23 cellular contexts compared by ENCODE assay signal in genomic region chr6:4451718-4452117, GRCh38.
DNase-seq lines count a peak whose midpoint lies in the region; ATAC-seq and TF ChIP-seq lines count a peak whose summit lies in the region.
"Had no signal": no experiment of that assay in that cellular context is flagged by ENCODE, and none has a peak within 500 bp of the region (broad histone marks: within the 10 kb centered on the region; RNA-seq: fewer than 3 reads in every experiment).

No MANE protein-coding gene starts in this region.

- no peak overlapping the region for H2AFZ ChIP-seq in SK-N-SH (ENCODE audit: low read depth)
- H2AFZ ChIP-seq in trophoblast cell (ENCODE audit: insufficient read depth, low read length, poor library complexity) = no peak overlapping the region

- no peak overlapping the region for H4K12ac ChIP-seq in trophoblast cell (ENCODE audit: low read depth, low read length)

- no peaks in the 10 kb centered on the region for H3F3A ChIP-seq in SK-N-SH (replicated peaks; ENCODE audit: insufficient read depth)

- no peak overlapping the region for H2BK12ac ChIP-seq in trophoblast cell (ENCODE audit: low read length)

- WGBS in SK-N-SH (ENCODE audit: low lambda C conversion rate) = 18% methylated on average over 1 of the region's 1 CpG
- 100% methylated on average over 1 of the region's 1 CpG for WGBS in endodermal cell (ENCODE audit: insufficient coverage in 1 of 2, insufficient read length in 1 of 2), 2 experiments
- WGBS in trophoblast cell (ENCODE audit: extremely low coverage, insufficient coverage, insufficient read length) = no CpG with 5 or more reads among the region's 1 CpG

- no peak for TF ChIP-seq RAD21 in SK-N-SH (IDR thresholded peaks at IDR 0.05; ENCODE audit: low read length)

- no peak for TF ChIP-seq EP300 in SK-N-SH (IDR thresholded peaks at IDR 0.05; ENCODE audit: borderline replicate concordance in 1 of 2, low read depth in 1 of 2, low read length in 1 of 2)

- POLR2A ChIA-PET in SK-N-SH (lab: Yijun Ruan, JAX) = no interaction called here

- H3K27ac ChIP-seq in SK-N-SH (ENCODE audit: low read depth in 2 of 2, low read length in 1 of 2) (no peak overlapping the region), endodermal cell (ENCODE audit: low read depth, low read length) (no peak overlapping the region), trophoblast cell (ENCODE audit: low read depth, low read length) (no peak overlapping the region)
- H3K27ac ChIP-seq: 22Rv1; A549; BLaER1 treated with 17β-estradiol and CSF1 and Interleukin-3, amounts not matched to agents 10 nM and 100 nM; C4-2B had no signal

- H3K18ac ChIP-seq in trophoblast cell (ENCODE audit: low read length) = no peak overlapping the region

- H3K9ac ChIP-seq in SK-N-SH (no peak overlapping the region), endodermal cell (ENCODE audit: extremely low read depth, low read length, poor library complexity, severe bottlenecking) (no peak overlapping the region), trophoblast cell (ENCODE audit: low read length) (no peak overlapping the region)
- H3K9ac ChIP-seq: BLaER1 treated with 17β-estradiol and CSF1 and Interleukin-3, amounts not matched to agents 10 nM and 100 nM had no signal

- H3K9me2 ChIP-seq in SK-N-SH = no peaks in the 10 kb centered on the region

- ATAC-seq in SK-N-SH treated with all-trans-retinoic acid at 6 μM for 48 hours = no peak
- ATAC-seq: A549; CD8-positive, alpha-beta T cell; GM12878 had no signal

- no peaks in the 10 kb centered on the region for H3K36me3 Mint-ChIP-seq in endodermal cell (ENCODE audit: low read depth)
- H3K36me3 Mint-ChIP-seq: CD8-positive, alpha-beta T cell had no signal

- H3K4me1 ChIP-seq in SK-N-SH (ENCODE audit: control insufficient read depth in 1 of 2, insufficient read depth in 2 of 2, low read depth in 1 of 2, low read length in 1 of 2) (no peaks in the 10 kb centered on the region), endodermal cell (ENCODE audit: control insufficient read depth, insufficient read depth, low read length) (no peaks in the 10 kb centered on the region), trophoblast cell (ENCODE audit: control insufficient read depth in 1 of 2, insufficient read depth in 2 of 2, low read length in 2 of 2) (no peaks in the 10 kb centered on the region)
- H3K4me1 ChIP-seq: A549 had no signal

- DNase-seq in SK-N-SH = no peak
- no peak for DNase-seq in endodermal cell
- DNase-seq in trophoblast cell = no peak
- no peak for DNase-seq in COLO829 (ENCODE audit: low spot score)
- DNase-seq in NCI-H2029 treated with DMSO at 0.1 percent for 48 hours (lab: John Stamatoyannopoulos, UW) = no peak
- DNase-seq: AML-193; CD4-positive, alpha-beta T cell; CD8-positive, alpha-beta T cell; COR-L47; DMS 273 treated with DMSO at 0.1 percent for 48 hours; DMS153; DMS53; DMS79; DND-41; EL; GDM1 had no signal

- H2BK120ac ChIP-seq in trophoblast cell (ENCODE audit: insufficient read depth, low read length, poor library complexity) = peak overlapping the region; percentile 72

- TF ChIP-seq CTCF in SK-N-SH (IDR thresholded peaks at IDR 0.05) = no peak
- TF ChIP-seq CTCF in endodermal cell (conservative IDR thresholded peaks at IDR 0.05) = no peak

- no peaks in the 10 kb centered on the region for H3K4me1 Mint-ChIP-seq in endodermal cell

- H2AK5ac ChIP-seq in trophoblast cell (ENCODE audit: low read length) = no peak overlapping the region

- H3K36me3 ChIP-seq in SK-N-SH (replicated peaks in 1 of 2; ENCODE audit: control insufficient read depth in 1 of 2, insufficient read depth in 2 of 2, low read length in 1 of 2) (no peaks in the 10 kb centered on the region), endodermal cell (ENCODE audit: control insufficient read depth, insufficient read depth, low read length) (no peaks in the 10 kb centered on the region), trophoblast cell (ENCODE audit: control insufficient read depth in 1 of 2, insufficient read depth in 2 of 2, low read length in 2 of 2) (no peaks in the 10 kb centered on the region)
- H3K36me3 ChIP-seq: BLaER1 treated with 17β-estradiol and CSF1 and Interleukin-3, amounts not matched to agents 10 nM and 100 nM had no signal

- no peak overlapping the region for H3K4me3 ChIP-seq in SK-N-SH (ENCODE audit: low read depth in 2 of 2, low read length in 1 of 2)
- peak overlapping the region; percentile 19 for H3K4me3 ChIP-seq in endodermal cell (ENCODE audit: low read length)
- no peak overlapping the region for H3K4me3 ChIP-seq in trophoblast cell (ENCODE audit: low read depth, low read length)
- H3K4me3 ChIP-seq: A549; BLaER1 treated with 17β-estradiol and CSF1 and Interleukin-3, amounts not matched to agents 10 nM and 100 nM; GM12878 had no signal

- no peak overlapping the region for H3K14ac ChIP-seq in trophoblast cell (ENCODE audit: low read length)

- H3K27me3 Mint-ChIP-seq in endodermal cell (ENCODE audit: insufficient read depth) = peaks cover 2% of the 10 kb centered on the region

- H2BK5ac ChIP-seq in trophoblast cell (ENCODE audit: low read depth, low read length, poor library complexity) = no peak overlapping the region

- H3K4me2 ChIP-seq in SK-N-SH = no peak overlapping the region
- no peak overlapping the region for H3K4me2 ChIP-seq in trophoblast cell (ENCODE audit: low read length)
- H3K4me2 ChIP-seq: A549; BLaER1 treated with 17β-estradiol and CSF1 and Interleukin-3, amounts not matched to agents 10 nM and 100 nM had no signal

- no peak overlapping the region for H4K8ac ChIP-seq in trophoblast cell (ENCODE audit: low read depth, low read length)

- no peaks in the 10 kb centered on the region for H3K79me1 ChIP-seq in trophoblast cell (ENCODE audit: low read length)

- H3K9me3 Mint-ChIP-seq in endodermal cell = peaks cover 13% of the 10 kb centered on the region

- no peaks in the 10 kb centered on the region for H4K20me1 ChIP-seq in SK-N-SH (ENCODE audit: insufficient read depth)
- H4K20me1 ChIP-seq: BLaER1 treated with 17β-estradiol and CSF1 and Interleukin-3, amounts not matched to agents 10 nM and 100 nM had no signal

- H3K79me2 ChIP-seq in SK-N-SH (ENCODE audit: insufficient read depth) (no peaks in the 10 kb centered on the region), trophoblast cell (ENCODE audit: control insufficient read depth, insufficient read depth, low read length, poor library complexity) (no peaks in the 10 kb centered on the region)

- H3K27ac Mint-ChIP-seq in endodermal cell = no peak overlapping the region
- H3K27ac Mint-ChIP-seq: B cell; CD4-positive, alpha-beta T cell; CD8-positive, alpha-beta T cell had no signal

- CTCF ChIA-PET in SK-N-SH (lab: Yijun Ruan, JAX) = no interaction called here

- no peak overlapping the region for H3K4ac ChIP-seq in trophoblast cell (ENCODE audit: low read depth, low read length)

- H3K27me3 ChIP-seq in SK-N-SH (ENCODE audit: insufficient read depth) (no peaks in the 10 kb centered on the region), endodermal cell (ENCODE audit: control insufficient read depth, insufficient read depth, low read length, poor library complexity, severe bottlenecking) (no peaks in the 10 kb centered on the region), trophoblast cell (ENCODE audit: insufficient read depth, low read length) (no peaks in the 10 kb centered on the region)
- H3K27me3 ChIP-seq: BLaER1 treated with 17β-estradiol and CSF1 and Interleukin-3, amounts not matched to agents 10 nM and 100 nM had no signal

- H4K91ac ChIP-seq in trophoblast cell (ENCODE audit: low read depth, low read length) = no peak overlapping the region

- no peak overlapping the region for H3K23ac ChIP-seq in trophoblast cell (ENCODE audit: low read length)

- no peaks in the 10 kb centered on the region for H3K9me3 ChIP-seq in SK-N-SH
- H3K9me3 ChIP-seq in endodermal cell (ENCODE audit: control insufficient read depth, low read length) = peaks cover 16% of the 10 kb centered on the region
- H3K9me3 ChIP-seq in trophoblast cell (ENCODE audit: insufficient read depth, low read depth, low read length) = no peaks in the 10 kb centered on the region

- H3K4me3 Mint-ChIP-seq in endodermal cell = no peak overlapping the region
- H3K4me3 Mint-ChIP-seq: B cell; CD4-positive, alpha-beta T cell; CD8-positive, alpha-beta T cell had no signal

TF ChIP-seq in SK-N-SH treated with all-trans-retinoic acid at 6 μM for 48 hours, 23 proteins besides CTCF, POLR2A, EP300 and RAD21:
- TF ChIP-seq ZFP30 (CRISPR knock-in tag; IDR thresholded peaks at IDR 0.05) = peak; percentile 68
- TF ChIP-seq ZNF565 (CRISPR knock-in tag; conservative IDR thresholded peaks at IDR 0.05; ENCODE audit: low read depth) = no peak

TF ChIP-seq in SK-N-SH, 30 proteins besides CTCF, POLR2A, EP300 and RAD21:
- no peak for TF ChIP-seq TAF1 (IDR thresholded peaks at IDR 0.05; ENCODE audit: borderline replicate concordance, low read depth, low read length)
- TF ChIP-seq FOXJ3 (CRISPR knock-in tag; IDR thresholded peaks at IDR 0.05) = no peak
- TF ChIP-seq GABPA (IDR thresholded peaks at IDR 0.05; ENCODE audit: low read depth) = no peak
- TF ChIP-seq CHD2 (IDR thresholded peaks at IDR 0.05; ENCODE audit: low read length, partially characterized antibody) = no peak
- no peak for TF ChIP-seq ELF1 (IDR thresholded peaks at IDR 0.05)
- TF ChIP-seq USF1 (IDR thresholded peaks at IDR 0.05; ENCODE audit: borderline replicate concordance, low read depth) = no peak
- TF ChIP-seq MAX (IDR thresholded peaks at IDR 0.05; ENCODE audit: low read depth) = no peak
TF ChIP-seq in SK-N-SH: peak in this region for 0.
